In genomic region chrX:13266641-13267420, GRCh38 we compare ENCODE assay signal across 13 cellular contexts. TPM values are rescaled to one million over a fixed set of nuclear protein-coding genes. Genes with fewer than 3 reads are reported as not detected.
DNase-seq lines count a peak whose midpoint lies in the region; ATAC-seq and TF ChIP-seq lines count a peak whose summit lies in the region.
"Had no signal": no experiment of that assay in that cellular context is flagged by ENCODE, and none has a peak within 500 bp of the region (broad histone marks: within the 10 kb centered on the region; RNA-seq: fewer than 3 reads in every experiment).

No MANE protein-coding gene starts in this region.

- TF ChIP-seq CTCF in GM12875 (IDR thresholded peaks at IDR 0.05; ENCODE audit: borderline replicate concordance, insufficient read depth, low read depth, low read length) (no peak), RWPE2 (IDR thresholded peaks at IDR 0.05; ENCODE audit: poor library complexity, severe bottlenecking) (no peak)

- no peak for ATAC-seq in RWPE2 (ENCODE audit: low read depth)
- ATAC-seq in GM21367 (IDR thresholded peaks at IDR 0.05; ENCODE audit: unreplicated experiment): no peak

- peaks cover 12% of the 10 kb centered on the region for H3K4me1 ChIP-seq in RWPE2 (ENCODE audit: insufficient read depth, poor library complexity, severe bottlenecking)
- H3K4me1 ChIP-seq: suprapubic skin had no signal

- DNase-seq in A172 (ENCODE audit: low spot score) (peak; percentile 56), RWPE2 (ENCODE audit: low spot score) (no peak), iPS-NIHi11 (ENCODE audit: low spot score) (peak; percentile 4), hippocampal formation (lab: John Stamatoyannopoulos, UW) (no peak), GM19238 (ENCODE audit: insufficient read length, low spot score) (no peak)
- DNase-seq: NCI-H2081 treated with DMSO at 0.1 percent for 48 hours had no signal

- H3K4me3 ChIP-seq in GM12875 (ENCODE audit: low read depth, low read length) (peak overlapping the region; percentile 21), RWPE2 (ENCODE audit: severe bottlenecking) (no peak overlapping the region)
- H3K4me3 ChIP-seq: coronary artery, suprapubic skin had no signal

- no peaks in the 10 kb centered on the region for H3K27me3 ChIP-seq in RWPE2 (ENCODE audit: insufficient read depth, poor library complexity, severe bottlenecking)
- H3K27me3 ChIP-seq: suprapubic skin had no signal

- H3K9me3 ChIP-seq in RWPE2 (ENCODE audit: severe bottlenecking): no peaks in the 10 kb centered on the region
- H3K9me3 ChIP-seq: suprapubic skin had no signal

- peak overlapping the region; percentile 15 for H3K27ac ChIP-seq in RWPE2 (ENCODE audit: poor library complexity, severe bottlenecking)
- H3K27ac ChIP-seq: C4-2B, coronary artery, suprapubic skin had no signal

- no peaks in the 10 kb centered on the region for H3K36me3 ChIP-seq in RWPE2 (ENCODE audit: low read depth)
- H3K36me3 ChIP-seq: suprapubic skin had no signal

RNA-seq across cellular contexts. Expression of gene ATXN3L, which starts 53.0 kb away (rescaled TPM):
- not detected in 2 replicates for total RNA-seq in A172 (2014; rRNA removed; shearing (Covaris generic))
- total RNA-seq: mucosa of gallbladder; suprapubic skin; T-helper 1 cell treated with Interleukin-12 subunit alpha and Interleukin-12 subunit beta and Interleukin-4 antibody, amounts not matched to agents 30 ng/mL and 1 ng/mL, for 36 hours had no signal

Comparison
In these comparisons a context has a peak if more than half of its experiments do, and no peak if none do; other contexts are left out.
1. DNase-seq: peak in A172 (single experiment) and iPS-NIHi11 (single experiment); none in RWPE2 (single experiment), hippocampal formation (0 of 2) and GM19238 (single experiment).